In genomic region chr5:139807647-139808030, GRCh38 we compare ENCODE assay signal across 19 cellular contexts. TPM values are rescaled to one million over a fixed set of nuclear protein-coding genes. Genes with fewer than 3 reads are reported as not detected.
"Had no signal": no experiment of that assay in that cellular context is flagged by ENCODE, and none has a peak within 500 bp of the region (broad histone marks: within the 10 kb centered on the region; RNA-seq: fewer than 3 reads in every experiment).

No MANE protein-coding gene starts in this region.

- FAIRE-seq: keratinocyte had no signal

- H3K4me3 ChIP-seq: esophagus squamous epithelium, gastroesophageal sphincter, ovary, right lobe of liver, tibial artery, upper lobe of left lung, vagina had no signal

- H3K9me3 ChIP-seq: esophagus squamous epithelium, gastroesophageal sphincter, ovary, right lobe of liver, tibial artery, upper lobe of left lung, vagina had no signal

- H3K27me3 ChIP-seq: ovary, right lobe of liver, upper lobe of left lung, vagina had no signal

- H3K4me1 ChIP-seq: esophagus squamous epithelium, gastroesophageal sphincter, right lobe of liver, tibial artery, upper lobe of left lung, vagina had no signal

- H3K27ac ChIP-seq: esophagus squamous epithelium, gastroesophageal sphincter, ovary, right lobe of liver, tibial artery, upper lobe of left lung, vagina had no signal

- H3K36me3 ChIP-seq: esophagus squamous epithelium, gastroesophageal sphincter, ovary, right lobe of liver, tibial artery, upper lobe of left lung, vagina had no signal

- DNase-seq: cortex of kidney; esophagus squamous epithelium; immature natural killer cell; mammary epithelial cell; naive thymus-derived CD4-positive, alpha-beta T cell; stimulated activated CD4-positive, alpha-beta T cell treated with anti-CD3 and anti-CD28 coated beads, Interleukin-15, amount 100 ng/mL, for 24 hours; stimulated activated CD4-positive, alpha-beta T cell treated with anti-CD3 and anti-CD28 coated beads, Interleukin-1b, Interleukin-23, amount 100 ng/mL, for 48 hours; stimulated activated CD4-positive, alpha-beta T cell treated with anti-CD3 and anti-CD28 coated beads, Interleukin-4, amount 100 ng/mL, for 24 hours; tibial artery; upper lobe of left lung had no signal

- ATAC-seq: gastroesophageal sphincter; stimulated activated memory B cell treated with anti-CD40 and anti-IgM and Interleukin-4, amounts not matched to agents 10 μg/mL and 1 μg/mL and 100 μg/mL, for 72 hours had no signal

RNA-seq across cellular contexts. Expression of gene PSD2, which starts 12.0 kb away (rescaled TPM):
- total RNA-seq: epithelial cell of proximal tubule, esophagus squamous epithelium, mesenteric fat pad had no signal
- polyA plus RNA-seq: keratinocyte; liver; mammary epithelial cell; naive thymus-derived CD4-positive, alpha-beta T cell had no signal
